Comparison of ENCODE assay signal across 9 cellular contexts in genomic region chr1:200437556-200438203, GRCh38. TPM values are rescaled to one million over a fixed set of nuclear protein-coding genes. Genes with fewer than 3 reads are reported as not detected.
A peak's percentile ranks its signal among the peaks of the same experiment; 100 is the strongest.
DNase-seq lines count a peak whose midpoint lies in the region; ATAC-seq and TF ChIP-seq lines count a peak whose summit lies in the region.
"Had no signal": no experiment of that assay in that cellular context is flagged by ENCODE, and none has a peak within 500 bp of the region (broad histone marks: within the 10 kb centered on the region; RNA-seq: fewer than 3 reads in every experiment).

No MANE protein-coding gene starts in this region.

- no peaks in the 10 kb centered on the region for H3K9me2 ChIP-seq in GM23338 (ENCODE audit: insufficient read depth)

- 3% methylated on average over 5 of the region's 5 CpGs for WGBS in right lobe of liver (ENCODE audit: insufficient coverage, low coverage, low lambda C conversion rate, missing lambda C conversion rate)

- peak overlapping the region; percentile 67 for H3K27ac ChIP-seq in GM23338 (ENCODE audit: low read depth)
- H3K27ac ChIP-seq in right lobe of liver = peak overlapping the region; percentile 4 to 75 (median 56)

- H3K27me3 Mint-ChIP-seq in GM23338 (ENCODE audit: insufficient read depth, low read depth, poor library complexity) (peaks cover 4% of the 10 kb centered on the region), T-helper 17 cell (peaks cover 4% of the 10 kb centered on the region), nephron progenitor cell (ENCODE audit: low read depth, poor library complexity) (no peaks in the 10 kb centered on the region)

- DNase-seq in GM03348 (ENCODE audit: low spot score) (peak; percentile 27), GM23338 (ENCODE audit: low spot score) (no peak), T-helper 17 cell (no peak), right lobe of liver (no peak), nephron progenitor cell (no peak), cerebellar nuclear complex (lab: John Stamatoyannopoulos, UW) (no peak), NCI-H1694 (lab: John Stamatoyannopoulos, UW) (no peak)
- no peak for DNase-seq in activated CD4-positive, alpha-beta T cell treated with anti-CD3 and anti-CD28 coated beads, Interleukin-2, amount 50 U/mL, for 48 hours
- DNase-seq: activated CD4-positive, alpha-beta T cell treated with anti-CD3 and anti-CD28 coated beads, Interleukin-2, amount 50 U/mL, for 4 hours had no signal

- H3K4me2 ChIP-seq in GM23338 = no peak overlapping the region

- H3F3A ChIP-seq in GM23338 (replicated peaks; ENCODE audit: low read depth) = peaks cover 13% of the 10 kb centered on the region; the same call in 1 of the 2 replicates

- intact Hi-C loops in right lobe of liver (cut with DNase I) = no loop called here

- H4K20me1 ChIP-seq in GM23338 (replicated peaks; ENCODE audit: insufficient read depth) = peaks cover 12% of the 10 kb centered on the region

- H3K4me1 Mint-ChIP-seq in GM23338 (peaks cover 17% of the 10 kb centered on the region), T-helper 17 cell (peaks cover 12% of the 10 kb centered on the region), nephron progenitor cell (no peaks in the 10 kb centered on the region)

- peaks cover 31% of the 10 kb centered on the region for H3K79me2 ChIP-seq in GM23338 (replicated peaks; ENCODE audit: insufficient read depth)

- no peak overlapping the region for H3K27ac Mint-ChIP-seq in GM23338
- peak overlapping the region; percentile 84 for H3K27ac Mint-ChIP-seq in T-helper 17 cell
- no peak overlapping the region for H3K27ac Mint-ChIP-seq in nephron progenitor cell

- no peak overlapping the region for H3K4me3 ChIP-seq in GM23338
- H3K4me3 ChIP-seq in right lobe of liver = peak overlapping the region; percentile 10 to 25 (median 14)

- H2AFZ ChIP-seq in GM23338 = no peak overlapping the region

- no peaks in the 10 kb centered on the region for H3K27me3 ChIP-seq in GM23338 (ENCODE audit: insufficient read depth)
- H3K27me3 ChIP-seq in right lobe of liver = no peaks in the 10 kb centered on the region

- peaks cover 8% of the 10 kb centered on the region; the same call in 1 of the 2 replicates for H3K4me1 ChIP-seq in GM23338 (ENCODE audit: insufficient read depth)
- peaks cover 0 to 11% (median 0%) of the 10 kb centered on the region in 4 donors for H3K4me1 ChIP-seq in right lobe of liver

- H3K9me3 ChIP-seq in T-helper 17 cell (ENCODE audit: control insufficient read depth, low read length, poor library complexity, severe bottlenecking) = no peaks in the 10 kb centered on the region
- H3K9me3 ChIP-seq in right lobe of liver = no peaks in the 10 kb centered on the region

- H3K36me3 Mint-ChIP-seq in GM23338 (ENCODE audit: low read depth) = peaks cover 25% of the 10 kb centered on the region
- no peaks in the 10 kb centered on the region for H3K36me3 Mint-ChIP-seq in T-helper 17 cell (ENCODE audit: low read depth)
- H3K36me3 Mint-ChIP-seq in nephron progenitor cell (ENCODE audit: low read depth) = peaks cover 4% of the 10 kb centered on the region

- H3K9me3 Mint-ChIP-seq in GM23338 = no peaks in the 10 kb centered on the region; the same call in 2 of the 3 replicates
- peaks cover 4% of the 10 kb centered on the region for H3K9me3 Mint-ChIP-seq in nephron progenitor cell

- H3K4me3 Mint-ChIP-seq in GM23338 = no peak overlapping the region
- H3K4me3 Mint-ChIP-seq in T-helper 17 cell = peak overlapping the region; percentile 86
- no peak overlapping the region for H3K4me3 Mint-ChIP-seq in nephron progenitor cell

- no peak for TF ChIP-seq CTCF in GM23338 (conservative IDR thresholded peaks at IDR 0.05; ENCODE audit: low read depth in 2 of 2)
- no peak for TF ChIP-seq CTCF in right lobe of liver (IDR thresholded peaks at IDR 0.05)
- no peak for TF ChIP-seq CTCF in nephron progenitor cell (IDR thresholded peaks at IDR 0.05)

- H3K36me3 ChIP-seq in GM23338 (ENCODE audit: insufficient read depth) = 0 out of 2 replicates have a peak, but pooled peaks cover 9% of the 10 kb centered on the region
- H3K36me3 ChIP-seq in right lobe of liver = no peaks in the 10 kb centered on the region

- no peak for TF ChIP-seq POLR2A in right lobe of liver (IDR thresholded peaks at IDR 0.05)

- ATAC-seq in GM23338 (no peak), T-helper 17 cell (peak; percentile 67), right lobe of liver (peak; percentile 74 to 84 (median 77))

TF ChIP-seq in GM23338, 12 proteins besides CTCF, POLR2A, EP300 and RAD21 (continues in another document):
- TF ChIP-seq STAT1 (IDR thresholded peaks at IDR 0.05; ENCODE audit: unreplicated experiment) (no peak), NANOG (IDR thresholded peaks at IDR 0.05; ENCODE audit: borderline replicate concordance) (no peak), EZH2 (IDR thresholded peaks at IDR 0.05; ENCODE audit: low read depth, unreplicated experiment) (no peak), EZH2phosphoT487 (IDR thresholded peaks at IDR 0.05; ENCODE audit: unreplicated experiment) (no peak)
- TF ChIP-seq, protein P1, sequence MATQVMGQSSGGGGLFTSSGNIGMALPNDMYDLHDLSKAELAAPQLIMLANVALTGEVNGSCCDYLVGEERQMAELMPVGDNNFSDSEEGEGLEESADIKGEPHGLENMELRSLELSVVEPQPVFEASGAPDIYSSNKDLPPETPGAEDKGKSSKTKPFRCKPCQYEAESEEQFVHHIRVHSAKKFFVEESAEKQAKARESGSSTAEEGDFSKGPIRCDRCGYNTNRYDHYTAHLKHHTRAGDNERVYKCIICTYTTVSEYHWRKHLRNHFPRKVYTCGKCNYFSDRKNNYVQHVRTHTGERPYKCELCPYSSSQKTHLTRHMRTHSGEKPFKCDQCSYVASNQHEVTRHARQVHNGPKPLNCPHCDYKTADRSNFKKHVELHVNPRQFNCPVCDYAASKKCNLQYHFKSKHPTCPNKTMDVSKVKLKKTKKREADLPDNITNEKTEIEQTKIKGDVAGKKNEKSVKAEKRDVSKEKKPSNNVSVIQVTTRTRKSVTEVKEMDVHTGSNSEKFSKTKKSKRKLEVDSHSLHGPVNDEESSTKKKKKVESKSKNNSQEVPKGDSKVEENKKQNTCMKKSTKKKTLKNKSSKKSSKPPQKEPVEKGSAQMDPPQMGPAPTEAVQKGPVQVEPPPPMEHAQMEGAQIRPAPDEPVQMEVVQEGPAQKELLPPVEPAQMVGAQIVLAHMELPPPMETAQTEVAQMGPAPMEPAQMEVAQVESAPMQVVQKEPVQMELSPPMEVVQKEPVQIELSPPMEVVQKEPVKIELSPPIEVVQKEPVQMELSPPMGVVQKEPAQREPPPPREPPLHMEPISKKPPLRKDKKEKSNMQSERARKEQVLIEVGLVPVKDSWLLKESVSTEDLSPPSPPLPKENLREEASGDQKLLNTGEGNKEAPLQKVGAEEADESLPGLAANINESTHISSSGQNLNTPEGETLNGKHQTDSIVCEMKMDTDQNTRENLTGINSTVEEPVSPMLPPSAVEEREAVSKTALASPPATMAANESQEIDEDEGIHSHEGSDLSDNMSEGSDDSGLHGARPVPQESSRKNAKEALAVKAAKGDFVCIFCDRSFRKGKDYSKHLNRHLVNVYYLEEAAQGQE (IDR thresholded peaks at IDR 0.05; ENCODE audit: unreplicated experiment) = no peak
- TF ChIP-seq, protein P2, sequence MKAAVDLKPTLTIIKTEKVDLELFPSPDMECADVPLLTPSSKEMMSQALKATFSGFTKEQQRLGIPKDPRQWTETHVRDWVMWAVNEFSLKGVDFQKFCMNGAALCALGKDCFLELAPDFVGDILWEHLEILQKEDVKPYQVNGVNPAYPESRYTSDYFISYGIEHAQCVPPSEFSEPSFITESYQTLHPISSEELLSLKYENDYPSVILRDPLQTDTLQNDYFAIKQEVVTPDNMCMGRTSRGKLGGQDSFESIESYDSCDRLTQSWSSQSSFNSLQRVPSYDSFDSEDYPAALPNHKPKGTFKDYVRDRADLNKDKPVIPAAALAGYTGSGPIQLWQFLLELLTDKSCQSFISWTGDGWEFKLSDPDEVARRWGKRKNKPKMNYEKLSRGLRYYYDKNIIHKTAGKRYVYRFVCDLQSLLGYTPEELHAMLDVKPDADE (IDR thresholded peaks at IDR 0.05) = no peak

RNA-seq across cellular contexts. Expression of gene ZNF281, which starts 27.8 kb away (rescaled TPM):
- 79.3 and 81.2 TPM in 2 replicates for total RNA-seq in GM23338 (2014; rRNA removed; shearing (Covaris generic))
- polyA plus RNA-seq in GM23338 (2016; fragmentation: Nextera tagmentation; extraction: Ambion mirVana) = 51.5 and 62.1 TPM in 2 replicates
- total RNA-seq in T-helper 17 cell (10 to 100 TPM; 21.9 to 28.7 TPM), right lobe of liver (10 to 100 TPM; 12.6 to 15.2 (median 13.8) TPM)
